In genomic region chr22:24994070-24994763, GRCh38 we compare ENCODE assay signal across 9 cellular contexts. TPM values are rescaled to one million over a fixed set of nuclear protein-coding genes. Genes with fewer than 3 reads are reported as not detected.
DNase-seq lines count a peak whose midpoint lies in the region; ATAC-seq and TF ChIP-seq lines count a peak whose summit lies in the region.
"Had no signal": no experiment of that assay in that cellular context is flagged by ENCODE, and none has a peak within 500 bp of the region (broad histone marks: within the 10 kb centered on the region; RNA-seq: fewer than 3 reads in every experiment).

No MANE protein-coding gene starts in this region.

- H3K27me3 Mint-ChIP-seq in activated T-helper 17 cell treated with anti-CD3 and anti-CD28 coated beads, Interleukin-2, amount 50 U/mL, for 72 hours, result peaks cover 21% of the 10 kb centered on the region
- peaks cover 27 to 35% of the 10 kb centered on the region in 2 donors for H3K27me3 Mint-ChIP-seq in natural killer cell treated with Interleukin-12 subunit alpha and Interleukin-12 subunit beta and Interleukin-15 and Interleukin-18, amount 100 ng/mL, for 72 hours
- peaks cover 26% of the 10 kb centered on the region for H3K27me3 Mint-ChIP-seq in CD4-positive, alpha-beta T cell

- TF ChIP-seq CTCF in CD4-positive, alpha-beta T cell (IDR thresholded peaks at IDR 0.05), result no peak

- no peaks in the 10 kb centered on the region for H3K9me3 Mint-ChIP-seq in activated T-helper 17 cell treated with anti-CD3 and anti-CD28 coated beads, Interleukin-2, amount 50 U/mL, for 72 hours
- no peaks in the 10 kb centered on the region for H3K9me3 Mint-ChIP-seq in natural killer cell treated with Interleukin-12 subunit alpha and Interleukin-12 subunit beta and Interleukin-15 and Interleukin-18, amount 100 ng/mL, for 72 hours
- H3K9me3 Mint-ChIP-seq in CD4-positive, alpha-beta T cell, result no peaks in the 10 kb centered on the region

- CTCF ChIA-PET in CD4-positive, alpha-beta T cell (lab: Charles Lee), result no interaction called here

- H3K4me3 Mint-ChIP-seq in activated T-helper 17 cell treated with anti-CD3 and anti-CD28 coated beads, Interleukin-2, amount 50 U/mL, for 72 hours, result peak overlapping the region; percentile 43
- H3K4me3 Mint-ChIP-seq in natural killer cell treated with Interleukin-12 subunit alpha and Interleukin-12 subunit beta and Interleukin-15 and Interleukin-18, amount 100 ng/mL, for 72 hours, result peak overlapping the region; percentile 27
- no peak overlapping the region for H3K4me3 Mint-ChIP-seq in CD4-positive, alpha-beta T cell

- no peaks in the 10 kb centered on the region for H3K9me3 ChIP-seq in CD4-positive, alpha-beta T cell (ENCODE audit: control insufficient read depth, low read length)

- ATAC-seq in activated T-helper 17 cell treated with anti-CD3 and anti-CD28 coated beads, Interleukin-2, amount 50 U/mL, for 72 hours (replicated peaks), result peak; percentile 98
- ATAC-seq in natural killer cell treated with Interleukin-12 subunit alpha and Interleukin-12 subunit beta and Interleukin-15 and Interleukin-18, amount 100 ng/mL, for 72 hours, result peak; percentile 90 to 92
- ATAC-seq in HG02763 (IDR thresholded peaks at IDR 0.05; ENCODE audit: unreplicated experiment) (no peak), HG02973 (IDR thresholded peaks at IDR 0.05; ENCODE audit: unreplicated experiment) (no peak)
- no peak for ATAC-seq in CD4-positive, alpha-beta T cell (ENCODE audit: poor library complexity)

- H3K27ac Mint-ChIP-seq in activated T-helper 17 cell treated with anti-CD3 and anti-CD28 coated beads, Interleukin-2, amount 50 U/mL, for 72 hours, result peak overlapping the region; percentile 82
- H3K27ac Mint-ChIP-seq in natural killer cell treated with Interleukin-12 subunit alpha and Interleukin-12 subunit beta and Interleukin-15 and Interleukin-18, amount 100 ng/mL, for 72 hours, result peak overlapping the region in 1 of 2 donors; percentile 64
- H3K27ac Mint-ChIP-seq in CD4-positive, alpha-beta T cell, result no peak overlapping the region

- H3K36me3 Mint-ChIP-seq in activated T-helper 17 cell treated with anti-CD3 and anti-CD28 coated beads, Interleukin-2, amount 50 U/mL, for 72 hours (ENCODE audit: low read depth), result no peaks in the 10 kb centered on the region
- no peaks in the 10 kb centered on the region for H3K36me3 Mint-ChIP-seq in natural killer cell treated with Interleukin-12 subunit alpha and Interleukin-12 subunit beta and Interleukin-15 and Interleukin-18, amount 100 ng/mL, for 72 hours
- H3K36me3 Mint-ChIP-seq in CD4-positive, alpha-beta T cell (ENCODE audit: low read depth), result no peaks in the 10 kb centered on the region

- intact Hi-C loops in CD4-positive, alpha-beta T cell (cut with DNase I, micrococcal nuclease), result no loop called here

- H3K27me3 ChIP-seq in CD4-positive, alpha-beta T cell (ENCODE audit: control insufficient read depth, insufficient read depth, low read length), result peaks cover 5% of the 10 kb centered on the region

- DNase-seq in DMS153 treated with DMSO at 0.1 percent for 48 hours (lab: John Stamatoyannopoulos, UW; ENCODE audit: unreplicated experiment) (peak; percentile 72), NCI-H146 (lab: John Stamatoyannopoulos, UW) (peak; percentile 45), amniotic stem cell (lab: John Stamatoyannopoulos, UW) (no peak)
- DNase-seq in natural killer cell treated with Interleukin-12 subunit alpha and Interleukin-12 subunit beta and Interleukin-15 and Interleukin-18, amount 100 ng/mL, for 72 hours (ENCODE audit: low spot score), result no peak
- DNase-seq in CD4-positive, alpha-beta T cell, result no peak

- H3K4me1 Mint-ChIP-seq in activated T-helper 17 cell treated with anti-CD3 and anti-CD28 coated beads, Interleukin-2, amount 50 U/mL, for 72 hours, result peaks cover 12% of the 10 kb centered on the region
- peaks cover 15% of the 10 kb centered on the region in 2 donors for H3K4me1 Mint-ChIP-seq in natural killer cell treated with Interleukin-12 subunit alpha and Interleukin-12 subunit beta and Interleukin-15 and Interleukin-18, amount 100 ng/mL, for 72 hours (ENCODE audit: low read depth in 2 of 2)
- H3K4me1 Mint-ChIP-seq in CD4-positive, alpha-beta T cell (ENCODE audit: low read depth), result peaks cover under 1% of the 10 kb centered on the region

- H3K27ac ChIP-seq in CD4-positive, alpha-beta T cell (ENCODE audit: low read depth, low read length), result no peak overlapping the region

- POLR2A ChIA-PET in CD4-positive, alpha-beta T cell (lab: Charles Lee), result no interaction called here

RNA-seq across cellular contexts. Expression of gene KIAA1671, which starts 41.7 kb away (rescaled TPM):
- total RNA-seq in activated T-helper 17 cell treated with anti-CD3 and anti-CD28 coated beads, Interleukin-2, amount 50 U/mL, for 72 hours, result 1 to 10 TPM; 5.9 to 6.0 TPM
- 10 to 100 TPM; 11.7 to 21.3 TPM for total RNA-seq in natural killer cell treated with Interleukin-12 subunit alpha and Interleukin-12 subunit beta and Interleukin-15 and Interleukin-18, amount 100 ng/mL, for 72 hours
- 1 to 10 TPM; 2.6 to 2.9 TPM for total RNA-seq in CD4-positive, alpha-beta T cell

RNA-seq across cellular contexts. Expression of gene LHFPL7, which starts 47.7 kb away (rescaled TPM):
- not detected for total RNA-seq in activated T-helper 17 cell treated with anti-CD3 and anti-CD28 coated beads, Interleukin-2, amount 50 U/mL, for 72 hours
- not detected for total RNA-seq in natural killer cell treated with Interleukin-12 subunit alpha and Interleukin-12 subunit beta and Interleukin-15 and Interleukin-18, amount 100 ng/mL, for 72 hours
- total RNA-seq in CD4-positive, alpha-beta T cell, result not detected
- total RNA-seq: fibroblast of villous mesenchyme had no signal

Comparison
In these comparisons a context has a peak if more than half of its experiments do, and no peak if none do; other contexts are left out.
1. DNase-seq: peak in DMS153 treated with DMSO at 0.1 percent for 48 hours (single experiment) and NCI-H146 (single experiment); none in natural killer cell treated with Interleukin-12 subunit alpha and Interleukin-12 subunit beta and Interleukin-15 and Interleukin-18, amount 100 ng/mL, for 72 hours (single experiment), CD4-positive, alpha-beta T cell (0 of 10) and amniotic stem cell (single experiment).
2. ATAC-seq: peak in activated T-helper 17 cell treated with anti-CD3 and anti-CD28 coated beads, Interleukin-2, amount 50 U/mL, for 72 hours (single experiment) and natural killer cell treated with Interleukin-12 subunit alpha and Interleukin-12 subunit beta and Interleukin-15 and Interleukin-18, amount 100 ng/mL, for 72 hours (2 of 2); none in HG02763 (single experiment), CD4-positive, alpha-beta T cell (single experiment) and HG02973 (single experiment).